In the genomic region with DNA sequence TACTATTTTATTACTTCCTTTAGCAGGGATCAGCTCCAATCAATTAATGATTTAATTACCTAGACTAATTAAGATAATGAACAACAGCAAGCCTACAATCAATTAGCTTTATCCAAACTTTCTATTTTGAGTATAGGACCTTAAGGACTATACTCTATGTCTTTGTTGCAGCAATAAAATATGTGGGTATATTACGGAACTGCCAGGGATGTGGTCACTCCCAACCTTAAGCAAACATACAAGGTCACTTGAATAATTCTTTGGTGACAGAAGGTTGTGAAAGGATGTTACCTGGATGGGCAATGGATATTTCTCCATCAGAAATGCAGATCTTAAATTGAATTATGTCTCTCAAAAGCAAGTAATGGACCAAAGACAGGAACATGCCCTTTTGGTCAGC, we compare ENCODE assay signal across 23 cellular contexts.
"Had no signal": no experiment of that assay in that cellular context is flagged by ENCODE, and none has a peak within 500 bp of the region (broad histone marks: within the 10 kb centered on the region; RNA-seq: fewer than 3 reads in every experiment).

No MANE protein-coding gene starts in this region.

- H3K27ac Mint-ChIP-seq: immature natural killer cell, mesothelial cell of epicardium had no signal

- H3K9me3 ChIP-seq: esophagus muscularis mucosa, gastroesophageal sphincter, heart left ventricle, left lung, lower lobe of right lung had no signal

- H3K36me3 ChIP-seq: esophagus muscularis mucosa, gastroesophageal sphincter, heart left ventricle, left lung, lower lobe of right lung had no signal

- H3K9me3 Mint-ChIP-seq: mesothelial cell of epicardium had no signal

- H3K4me1 ChIP-seq: esophagus muscularis mucosa, foreskin keratinocyte, gastroesophageal sphincter, heart left ventricle, left lung, lower lobe of right lung had no signal

- H3K27me3 ChIP-seq: dorsolateral prefrontal cortex, esophagus muscularis mucosa, foreskin keratinocyte, heart left ventricle, hepatocyte, left lung had no signal

- H3K4me3 Mint-ChIP-seq: immature natural killer cell, mesothelial cell of epicardium had no signal

- H3K4me1 Mint-ChIP-seq: immature natural killer cell had no signal

- H3K27ac ChIP-seq: coronary artery, esophagus muscularis mucosa, foreskin keratinocyte, gastroesophageal sphincter, heart left ventricle, hepatocyte, left lung, lower lobe of right lung had no signal

- FAIRE-seq: colon, endothelial cell of umbilical vein, frontal cortex, kidney had no signal

- H3K4me3 ChIP-seq: coronary artery, dorsolateral prefrontal cortex, esophagus muscularis mucosa, gastroesophageal sphincter, heart left ventricle, hepatocyte, left lung, lower lobe of right lung had no signal

- ATAC-seq: foreskin keratinocyte, gastroesophageal sphincter, heart left ventricle, left lung, left ventricle myocardium superior, lower lobe of right lung had no signal

- H3K36me3 Mint-ChIP-seq: immature natural killer cell, mesothelial cell of epicardium had no signal

- DNase-seq: dermis blood vessel endothelial cell; effector CD4-positive, alpha-beta T cell; effector memory CD4-positive, alpha-beta T cell; foreskin keratinocyte; heart left ventricle; hypothalamus; immature natural killer cell; islet precursor cell; kidney; kidney glomerular epithelial cell; left lung; left ventricle myocardium superior; lower lobe of right lung; mesenchymal stem cell had no signal
